In genomic region chr3:71910107-71910506, GRCh38 we compare ENCODE assay signal across 18 cellular contexts.
"Had no signal": no experiment of that assay in that cellular context is flagged by ENCODE, and none has a peak within 500 bp of the region (broad histone marks: within the 10 kb centered on the region; RNA-seq: fewer than 3 reads in every experiment).

No MANE protein-coding gene starts in this region.

- H3K27me3 ChIP-seq: hepatocyte had no signal

- H3K4me1 ChIP-seq: sigmoid colon had no signal

- H3K79me2 ChIP-seq: hepatocyte had no signal

- H3K9me3 Mint-ChIP-seq: central memory CD8-positive, alpha-beta T cell; dendritic cell treated with granulocyte-macrophage colony-stimulating factor and Interleukin-4, amounts not matched to agents 40 ng/mL and 50 ng/mL, for 4 days had no signal

- DNase-seq: esophagus squamous epithelium; foreskin melanocyte; head of caudate nucleus; islet precursor cell; left ventricle myocardium inferior; mesenchymal stem cell; midbrain; naive B cell; posterior cingulate gyrus; sigmoid colon; stimulated activated CD4-positive, alpha-beta T cell treated with anti-CD3 and anti-CD28 coated beads, Interleukin-12 subunit alpha, Interleukin-12 subunit beta, amount 100 ng/mL, for 4 hours; stimulated activated naive CD4-positive, alpha-beta T cell treated with Interleukin-2 at 50 U/mL for 16 hours; trophoblast cell had no signal

- H3K4me3 Mint-ChIP-seq: central memory CD8-positive, alpha-beta T cell; dendritic cell treated with granulocyte-macrophage colony-stimulating factor and Interleukin-4, amounts not matched to agents 40 ng/mL and 50 ng/mL, for 4 days; naive B cell had no signal

- H3K9me3 ChIP-seq: esophagus squamous epithelium, left ventricle myocardium inferior, sigmoid colon had no signal

- H3K36me3 ChIP-seq: esophagus squamous epithelium, left ventricle myocardium inferior, sigmoid colon had no signal

- H3K27ac Mint-ChIP-seq: dendritic cell treated with granulocyte-macrophage colony-stimulating factor and Interleukin-4, amounts not matched to agents 40 ng/mL and 50 ng/mL, for 4 days; naive B cell had no signal

- H3K4me3 ChIP-seq: esophagus squamous epithelium, hepatocyte, left ventricle myocardium inferior, lung, sigmoid colon, skin epidermis had no signal

- H3K27ac ChIP-seq: esophagus squamous epithelium, hepatocyte, left ventricle myocardium inferior, sigmoid colon, skin epidermis had no signal

- H3K36me3 Mint-ChIP-seq: naive B cell had no signal

- H3K4me1 Mint-ChIP-seq: central memory CD8-positive, alpha-beta T cell had no signal

- H2AFZ ChIP-seq: hepatocyte had no signal

- H3K4me2 ChIP-seq: hepatocyte had no signal
